ENCODE assay signal across 22 cellular contexts in genomic region chr14:75771614-75772013, GRCh38.
"Had no signal": no experiment of that assay in that cellular context is flagged by ENCODE, and none has a peak within 500 bp of the region (broad histone marks: within the 10 kb centered on the region; RNA-seq: fewer than 3 reads in every experiment).

No MANE protein-coding gene starts in this region.

- H3K9me3 ChIP-seq: esophagus squamous epithelium, heart right ventricle, left lung, psoas muscle, sigmoid colon, thoracic aorta, tibial nerve had no signal

- DNase-seq: cortex of kidney; effector memory CD8-positive, alpha-beta T cell; erythroblast; esophagus squamous epithelium; foreskin melanocyte; glutamatergic neuron; heart right ventricle; hippocampal formation; left cardiac atrium; left lung; naive thymus-derived CD8-positive, alpha-beta T cell; nephron progenitor cell; nucleus accumbens; psoas muscle; right cardiac atrium; sigmoid colon; stimulated activated CD4-positive, alpha-beta T cell treated with anti-CD3 and anti-CD28 coated beads, Interleukin-2, amount 100 ng/mL, for 24 hours; stimulated activated CD4-positive, alpha-beta T cell treated with anti-CD3 and anti-CD28 coated beads, Interleukin-4, amount 100 ng/mL, for 24 hours; stimulated activated naive CD8-positive, alpha-beta T cell treated with anti-CD3 and anti-CD28 coated beads, Interleukin-15, Interleukin-2, amounts not matched to agents 100 U/mL and 50 U/mL, for 24 hours had no signal

- H3K4me1 ChIP-seq: left lung had no signal

- H3K27ac ChIP-seq: esophagus squamous epithelium, heart right ventricle, left lung, psoas muscle, thoracic aorta, tibial nerve had no signal

- H3K27me3 ChIP-seq: esophagus squamous epithelium, heart right ventricle, left lung, sigmoid colon, tibial nerve had no signal

- H3K4me3 ChIP-seq: esophagus squamous epithelium, heart right ventricle, left lung, psoas muscle, sigmoid colon, thoracic aorta, tibial nerve had no signal

- ATAC-seq: effector memory CD8-positive, alpha-beta T cell; heart right ventricle; left cardiac atrium; left lung; naive thymus-derived CD8-positive, alpha-beta T cell; psoas muscle; right cardiac atrium; stimulated activated effector memory CD8-positive, alpha-beta T cell treated with anti-CD3 and anti-CD28 coated beads, Interleukin-12 subunit alpha, Interleukin-12 subunit beta, amount 100 ng/mL, for 72 hours; stimulated activated naive CD8-positive, alpha-beta T cell treated with anti-CD3 and anti-CD28 coated beads, Interleukin-15, Interleukin-2, amounts not matched to agents 100 U/mL and 50 U/mL, for 24 hours had no signal
